ENCODE assay signal across 1 cellular context in genomic region chr16:47143677-47144558, GRCh38.
TF ChIP-seq lines count a peak whose summit lies in the region.

Gene NETO2 (minus strand): TSS chr16:47143945. CDS start chr16:47143612, 333 bp downstream.

TF ChIP-seq in HepG2, 621 proteins besides CTCF, POLR2A, EP300 and RAD21 (continued from another document and continues in another):
- TF ChIP-seq PBX3 (CRISPR knock-in tag; IDR thresholded peaks at IDR 0.05; ENCODE audit: borderline replicate concordance) = no peak; the same call in 1 of the 2 replicates
- TF ChIP-seq PCBP1 (IDR thresholded peaks at IDR 0.05; ENCODE audit: borderline replicate concordance, low read depth, low read length) = no peak
- no peak for TF ChIP-seq ASH2L (IDR thresholded peaks at IDR 0.05; ENCODE audit: insufficient read length, low read depth, low read length)
- peak; percentile 0 for TF ChIP-seq ZNF687 (CRISPR knock-in tag; IDR thresholded peaks at IDR 0.05)
- TF ChIP-seq ZBTB25 (CRISPR knock-in tag; IDR thresholded peaks at IDR 0.05) = no peak
- no peak for TF ChIP-seq ZBTB1 (CRISPR knock-in tag; IDR thresholded peaks at IDR 0.05; ENCODE audit: borderline replicate concordance)
- TF ChIP-seq HIVEP1 (CRISPR knock-in tag; IDR thresholded peaks at IDR 0.05) = no peak
- TF ChIP-seq TRIM24 (CRISPR knock-in tag; IDR thresholded peaks at IDR 0.05) = no peak
- TF ChIP-seq ZNF557 (CRISPR knock-in tag; IDR thresholded peaks at IDR 0.05) = no peak
- TF ChIP-seq MEIS1 (CRISPR knock-in tag; IDR thresholded peaks at IDR 0.05; ENCODE audit: borderline replicate concordance) = peak; percentile 40
- TF ChIP-seq FOSL2 (CRISPR knock-in tag; IDR thresholded peaks at IDR 0.05) = no peak
- TF ChIP-seq ZSCAN22 (CRISPR knock-in tag; IDR thresholded peaks at IDR 0.05) = no peak
- TF ChIP-seq AHDC1 (CRISPR knock-in tag; IDR thresholded peaks at IDR 0.05; ENCODE audit: borderline replicate concordance) = no peak
- 0 out of 2 replicates have a peak, but pooled peaks have one; percentile 50 for TF ChIP-seq ZNF83 (CRISPR knock-in tag; IDR thresholded peaks at IDR 0.05; ENCODE audit: borderline replicate concordance)
- TF ChIP-seq RERE (CRISPR knock-in tag; IDR thresholded peaks at IDR 0.05; ENCODE audit: low read depth) = no peak
- no peak for TF ChIP-seq SRF (IDR thresholded peaks at IDR 0.05; ENCODE audit: low read depth, low read length)
- no peak for TF ChIP-seq NFYB (CRISPR knock-in tag; IDR thresholded peaks at IDR 0.05)
- TF ChIP-seq ZNF331 (CRISPR knock-in tag; IDR thresholded peaks at IDR 0.05) = no peak; the same call in 1 of the 2 replicates
- no peak for TF ChIP-seq NR2F2 (IDR thresholded peaks at IDR 0.05; ENCODE audit: borderline replicate concordance, low read depth)
- 0 out of 2 replicates have a peak, but pooled peaks have one; percentile 41 for TF ChIP-seq ISL2 (CRISPR knock-in tag; IDR thresholded peaks at IDR 0.05)
- TF ChIP-seq ZNF3 (CRISPR knock-in tag; IDR thresholded peaks at IDR 0.05) = no peak
- TF ChIP-seq ARID2 (CRISPR knock-in tag; IDR thresholded peaks at IDR 0.05; ENCODE audit: borderline replicate concordance) = no peak
- TF ChIP-seq SAFB2 (CRISPR knock-in tag; IDR thresholded peaks at IDR 0.05; ENCODE audit: borderline replicate concordance, low read depth) = no peak
- no peak for TF ChIP-seq GATA4 (IDR thresholded peaks at IDR 0.05; ENCODE audit: borderline replicate concordance, low read depth)
- TF ChIP-seq YEATS4 (CRISPR knock-in tag; IDR thresholded peaks at IDR 0.05; ENCODE audit: borderline replicate concordance) = no peak; the same call in 1 of the 2 replicates
- TF ChIP-seq ZBTB38 (CRISPR knock-in tag; IDR thresholded peaks at IDR 0.05) = no peak
- no peak for TF ChIP-seq ZNF709 (CRISPR knock-in tag; IDR thresholded peaks at IDR 0.05)
- TF ChIP-seq NCOR1 (IDR thresholded peaks at IDR 0.05; ENCODE audit: borderline replicate concordance, low read length) = no peak
- no peak for TF ChIP-seq SSRP1 (CRISPR knock-in tag; IDR thresholded peaks at IDR 0.05)
- TF ChIP-seq MTF1 (CRISPR knock-in tag; IDR thresholded peaks at IDR 0.05) = no peak
- TF ChIP-seq ZNF784 (CRISPR knock-in tag; IDR thresholded peaks at IDR 0.05; ENCODE audit: borderline replicate concordance) = no peak; the same call in 1 of the 2 replicates
- TF ChIP-seq ZNF34 (CRISPR knock-in tag; IDR thresholded peaks at IDR 0.05; ENCODE audit: borderline replicate concordance) = no peak
- TF ChIP-seq ZNF790 (CRISPR knock-in tag; IDR thresholded peaks at IDR 0.05; ENCODE audit: borderline replicate concordance) = no peak
- 0 out of 2 replicates have a peak, but pooled peaks have one; percentile 2 for TF ChIP-seq ARNT2 (CRISPR knock-in tag; IDR thresholded peaks at IDR 0.05; ENCODE audit: low read depth)
